ENCODE assay signal across 12 cellular contexts in the genomic region with DNA sequence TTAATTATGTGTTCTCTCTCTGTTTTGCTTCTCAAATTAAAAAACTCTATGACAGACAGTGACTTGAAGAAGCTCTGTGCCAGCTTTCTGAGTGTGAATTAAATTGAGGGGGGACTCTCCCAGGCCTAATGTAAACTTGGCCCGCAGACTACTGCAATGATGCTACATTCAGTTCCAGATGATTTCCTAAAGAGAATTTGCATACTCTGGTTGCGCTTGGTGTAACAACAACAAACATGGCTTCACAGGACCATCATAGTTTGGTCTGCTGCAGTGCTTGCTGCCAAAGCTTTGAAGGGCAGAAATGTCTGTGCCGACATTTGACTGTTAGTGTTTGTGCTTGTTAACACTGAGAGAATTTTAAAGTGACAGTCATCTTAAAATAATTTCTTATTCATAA.
DNase-seq lines count a peak whose midpoint lies in the region; ATAC-seq and TF ChIP-seq lines count a peak whose summit lies in the region.
"Had no signal": no experiment of that assay in that cellular context is flagged by ENCODE, and none has a peak within 500 bp of the region (broad histone marks: within the 10 kb centered on the region; RNA-seq: fewer than 3 reads in every experiment).

No MANE protein-coding gene starts in this region.

- no peak overlapping the region for H3K4me3 ChIP-seq in GM12865 (ENCODE audit: low read depth, low read length)
- H3K4me3 ChIP-seq: coronary artery, lung had no signal

- TF ChIP-seq CTCF in GM12865 (IDR thresholded peaks at IDR 0.05; ENCODE audit: insufficient read depth, low read depth, low read length, missing control alignments) = no peak

- DNase-seq in GM12865 (ENCODE audit: low read depth) (peak; percentile 84), fibroblast of gingiva (ENCODE audit: low read depth) (peak; percentile 80), NCI-H226 (no peak), COLO829 (ENCODE audit: low spot score) (no peak), 8988T (no peak)
- no peak for DNase-seq in stimulated activated naive CD8-positive, alpha-beta T cell treated with anti-CD3 and anti-CD28 coated beads, Interleukin-15, Interleukin-2, amounts not matched to agents 100 U/mL and 50 U/mL, for 24 hours
- DNase-seq: activated CD8-positive, alpha-beta T cell treated with anti-CD3 and anti-CD28 coated beads for 36 hours; Caco-2 had no signal

- ATAC-seq in GM21367 (IDR thresholded peaks at IDR 0.05; ENCODE audit: unreplicated experiment) (peak; percentile 86), HG03175 (IDR thresholded peaks at IDR 0.05; ENCODE audit: unreplicated experiment) (peak; percentile 93)
- ATAC-seq in stimulated activated naive CD8-positive, alpha-beta T cell treated with anti-CD3 and anti-CD28 coated beads, Interleukin-15, Interleukin-2, amounts not matched to agents 100 U/mL and 50 U/mL, for 24 hours = no peak
- ATAC-seq: activated CD8-positive, alpha-beta T cell treated with anti-CD3 and anti-CD28 coated beads for 36 hours had no signal

Comparison
In these comparisons a context has a peak if more than half of its experiments do, and no peak if none do; other contexts are left out.
1. DNase-seq: peak in GM12865 (single experiment) and fibroblast of gingiva (single experiment); none in NCI-H226 (single experiment), COLO829 (single experiment), stimulated activated naive CD8-positive, alpha-beta T cell treated with anti-CD3 and anti-CD28 coated beads, Interleukin-15, Interleukin-2, amounts not matched to agents 100 U/mL and 50 U/mL, for 24 hours (single experiment) and 8988T (single experiment).